In genomic region chr1:75134939-75135828, GRCh38 we compare ENCODE assay signal across 9 cellular contexts. TPM values are rescaled to one million over a fixed set of nuclear protein-coding genes. Genes with fewer than 3 reads are reported as not detected.
A peak's percentile ranks its signal among the peaks of the same experiment; 100 is the strongest.
DNase-seq lines count a peak whose midpoint lies in the region; ATAC-seq and TF ChIP-seq lines count a peak whose summit lies in the region.
"Had no signal": no experiment of that assay in that cellular context is flagged by ENCODE, and none has a peak within 500 bp of the region (broad histone marks: within the 10 kb centered on the region; RNA-seq: fewer than 3 reads in every experiment).

No MANE protein-coding gene starts in this region.

- ATAC-seq in GM19324 (IDR thresholded peaks at IDR 0.05; ENCODE audit: low FRiP score, unreplicated experiment) (peak; percentile 46), HG03469 (IDR thresholded peaks at IDR 0.05; ENCODE audit: unreplicated experiment) (no peak), HG03521 (IDR thresholded peaks at IDR 0.05; ENCODE audit: unreplicated experiment) (no peak), body of pancreas (no peak)

- DNase-seq in NT2/D1 (ENCODE audit: low read depth, low spot score), result no peak
- DNase-seq in fibroblast of pulmonary artery (ENCODE audit: low read depth), result peak; percentile 11
- DNase-seq in sigmoid colon, result peak; percentile 51
- no peak for DNase-seq in head of caudate nucleus
- DNase-seq in body of pancreas, result no peak

- H3K9me3 ChIP-seq in NT2/D1 (ENCODE audit: insufficient read depth, low read length), result no peaks in the 10 kb centered on the region
- no peaks in the 10 kb centered on the region for H3K9me3 ChIP-seq in sigmoid colon
- H3K9me3 ChIP-seq in body of pancreas, result no peaks in the 10 kb centered on the region

- H3K27ac ChIP-seq in sigmoid colon (no peak overlapping the region), body of pancreas (no peak overlapping the region)

- H3K9ac ChIP-seq in NT2/D1 (ENCODE audit: insufficient read length, low read depth), result peak overlapping the region; percentile 61

- TF ChIP-seq CTCF in fibroblast of pulmonary artery (IDR thresholded peaks at IDR 0.05; ENCODE audit: low read length, missing control alignments), result no peak
- TF ChIP-seq CTCF in sigmoid colon (IDR thresholded peaks at IDR 0.05), result no peak
- TF ChIP-seq CTCF in body of pancreas (IDR thresholded peaks at IDR 0.05), result no peak

- peaks cover 6% of the 10 kb centered on the region for H3K4me1 ChIP-seq in NT2/D1 (ENCODE audit: insufficient read depth, insufficient read length)
- peaks cover 0 to 42% (median 27%) of the 10 kb centered on the region in 4 donors for H3K4me1 ChIP-seq in sigmoid colon
- peaks cover 29% of the 10 kb centered on the region for H3K4me1 ChIP-seq in body of pancreas

- H3K4me3 ChIP-seq in NT2/D1 (ENCODE audit: insufficient read length, low read depth) (peak overlapping the region; percentile 64), fibroblast of pulmonary artery (replicated peaks; ENCODE audit: low read depth, low read length) (peak overlapping the region; percentile 5), sigmoid colon (peak overlapping the region in 3 of 4 donors; percentile 26 to 36 (median 36)), body of pancreas (no peak overlapping the region)

- no peak for TF ChIP-seq POLR2A in sigmoid colon (IDR thresholded peaks at IDR 0.05)
- no peak for TF ChIP-seq POLR2A in body of pancreas (IDR thresholded peaks at IDR 0.05)

- no peak for TF ChIP-seq EP300 in sigmoid colon (IDR thresholded peaks at IDR 0.05)

- WGBS in sigmoid colon, 2 donors, result 3 to 7% methylated on average over 58 of the region's 58 CpGs
- WGBS in body of pancreas, 2 donors, result 3 to 5% methylated on average over 34 to 58 of the region's 58 CpGs

- intact Hi-C loops in sigmoid colon (cut with DNase I) (no loop called here), head of caudate nucleus (cut with DNase I) (no loop called here), body of pancreas (cut with DNase I) (no loop called here)

- H3K27me3 ChIP-seq in NT2/D1 (ENCODE audit: insufficient read depth, insufficient read length) (peaks cover 99% of the 10 kb centered on the region), sigmoid colon (peaks cover 65 to 100% (median 84%) of the 10 kb centered on the region in 3 donors), body of pancreas (peaks cover 0 to 56% of the 10 kb centered on the region in 2 donors)

- H3K36me3 ChIP-seq in NT2/D1 (ENCODE audit: insufficient read depth, insufficient read length, low read length) (no peaks in the 10 kb centered on the region), sigmoid colon (no peaks in the 10 kb centered on the region), body of pancreas (replicated peaks in 1 of 2; ENCODE audit: insufficient read depth in 1 of 2, low read depth in 2 of 2) (no peaks in the 10 kb centered on the region)

RNA-seq across cellular contexts. Expression of gene LHX8, which starts 1.0 kb away (rescaled TPM):
- total RNA-seq in sigmoid colon, result not detected
- not detected for polyA plus RNA-seq in sigmoid colon
- not detected for total RNA-seq in body of pancreas
- total RNA-seq: mononuclear cell had no signal

Comparison
In these comparisons a context has a peak if more than half of its experiments do, and no peak if none do; other contexts are left out.
1. DNase-seq: peak in fibroblast of pulmonary artery (single experiment) and sigmoid colon (single experiment); none in NT2/D1 (single experiment), head of caudate nucleus (0 of 42) and body of pancreas (0 of 4).
2. H3K4me3 ChIP-seq: peak in NT2/D1 (single experiment), fibroblast of pulmonary artery (single experiment) and sigmoid colon (3 of 4); none in body of pancreas (0 of 2).